In genomic region chrX:53711446-53711845, GRCh38 we compare ENCODE assay signal across 15 cellular contexts. TPM values are rescaled to one million over a fixed set of nuclear protein-coding genes. Genes with fewer than 3 reads are reported as not detected.
DNase-seq lines count a peak whose midpoint lies in the region; ATAC-seq, FAIRE-seq and TF ChIP-seq lines count a peak whose summit lies in the region.
"Had no signal": no experiment of that assay in that cellular context is flagged by ENCODE, and none has a peak within 500 bp of the region (broad histone marks: within the 10 kb centered on the region; RNA-seq: fewer than 3 reads in every experiment).

No MANE protein-coding gene starts in this region.

- peaks cover 14% of the 10 kb centered on the region for H3K4me1 Mint-ChIP-seq in activated naive CD4-positive, alpha-beta T cell treated with anti-CD3 and anti-CD28 coated beads for 36 hours (ENCODE audit: low read depth)
- peaks cover 34% of the 10 kb centered on the region for H3K4me1 Mint-ChIP-seq in activated T-helper 1 cell treated with anti-CD3 and anti-CD28 coated beads, Interleukin-12 subunit alpha, Interleukin-12 subunit beta, Interleukin-2, Interleukin-4 antibody, amounts not matched to agents 30 ng/mL and 10 ng/mL and 1 ng/mL, durations not matched to agents 14 hours and 24 hours and 36 hours (ENCODE audit: low read depth)
- H3K4me1 Mint-ChIP-seq in stimulated activated effector memory CD8-positive, alpha-beta T cell treated with anti-CD3 and anti-CD28 coated beads, Interleukin-12 subunit alpha, Interleukin-12 subunit beta, amount 100 ng/mL, for 72 hours = peaks cover 22% of the 10 kb centered on the region

- DNase-seq in activated naive CD4-positive, alpha-beta T cell treated with anti-CD3 and anti-CD28 coated beads for 36 hours = no peak
- DNase-seq in activated naive CD4-positive, alpha-beta T cell treated with Interleukin-2 at 50 U/mL for 16 hours = no peak
- DNase-seq in activated T-helper 1 cell treated with anti-CD3 and anti-CD28 coated beads, Interleukin-12 subunit alpha, Interleukin-12 subunit beta, Interleukin-2, Interleukin-4 antibody, amounts not matched to agents 30 ng/mL and 10 ng/mL and 1 ng/mL, durations not matched to agents 14 hours and 24 hours and 36 hours (ENCODE audit: low spot score) = no peak
- no peak for DNase-seq in stimulated activated effector memory CD8-positive, alpha-beta T cell treated with anti-CD3 and anti-CD28 coated beads, Interleukin-12 subunit alpha, Interleukin-12 subunit beta, amount 100 ng/mL, for 72 hours (ENCODE audit: low spot score in 2 of 2)
- no peak for DNase-seq in HepG2 (ENCODE audit: low spot score)
- DNase-seq: DMS 273 treated with DMSO at 0.1 percent for 48 hours; NCI-H1417 treated with DMSO at 0.1 percent for 48 hours; NCI-H1930; NCI-H2171 treated with DMSO at 0.1 percent for 48 hours; NCI-H446 treated with DMSO at 0.1 percent for 48 hours; NK-92 treated with Interleukin-12 subunit alpha and Interleukin-12 subunit beta, amount 100 ng/mL, for 24 hours had no signal

- intact Hi-C loops in activated naive CD4-positive, alpha-beta T cell treated with anti-CD3 and anti-CD28 coated beads for 36 hours (cut with micrococcal nuclease) = loop anchor here (10.0 kb wide), 3 partner anchors 463 to 923 kb away; partner anchors contain the start of gene TSPYL2
- intact Hi-C loops in activated T-helper 1 cell treated with anti-CD3 and anti-CD28 coated beads, Interleukin-12 subunit alpha, Interleukin-12 subunit beta, Interleukin-2, Interleukin-4 antibody, amounts not matched to agents 30 ng/mL and 10 ng/mL and 1 ng/mL, durations not matched to agents 14 hours and 24 hours and 36 hours (cut with micrococcal nuclease) = loop anchor here (10.0 kb wide), 1 partner anchor 123 kb away; no protein-coding TSS in a partner anchor
- intact Hi-C loops in HepG2 (cut with micrococcal nuclease; ENCODE audit: unreplicated experiment) = no loop called here

- H3K4me3 ChIP-seq in HepG2 (replicated peaks in 1 of 3; ENCODE audit: insufficient read depth in 1 of 3, low read depth in 2 of 3, low read length in 3 of 3) = no peak overlapping the region

- H3K9ac ChIP-seq in HepG2 (ENCODE audit: insufficient read depth, low read depth, low read length) = no peak overlapping the region

- no peaks in the 10 kb centered on the region for H3K27me3 Mint-ChIP-seq in activated naive CD4-positive, alpha-beta T cell treated with anti-CD3 and anti-CD28 coated beads for 36 hours (ENCODE audit: low read depth)
- H3K27me3 Mint-ChIP-seq in activated T-helper 1 cell treated with anti-CD3 and anti-CD28 coated beads, Interleukin-12 subunit alpha, Interleukin-12 subunit beta, Interleukin-2, Interleukin-4 antibody, amounts not matched to agents 30 ng/mL and 10 ng/mL and 1 ng/mL, durations not matched to agents 14 hours and 24 hours and 36 hours (ENCODE audit: insufficient read depth) = no peaks in the 10 kb centered on the region

- no peak overlapping the region for H2AFZ ChIP-seq in HepG2 (ENCODE audit: low read length)

- in situ Hi-C loops in HepG2 (cut with HindIII; ENCODE audit: extremely low pct_ligation_motif_present, low pct_unique_long_range_greater_than_20kb) = no loop called here

- H3K4me1 ChIP-seq in HepG2 (ENCODE audit: insufficient read depth, low read length) = no peaks in the 10 kb centered on the region

- no peak for TF ChIP-seq EP300 in Ishikawa (IDR thresholded peaks at IDR 0.05; ENCODE audit: borderline replicate concordance)
- no peak for TF ChIP-seq EP300 in HepG2 (IDR thresholded peaks at IDR 0.05; ENCODE audit: low read depth in 2 of 2, low read length in 2 of 2)
- no peak for TF ChIP-seq EP300 in HepG2 (CRISPR knock-in tag; IDR thresholded peaks at IDR 0.05; ENCODE audit: borderline replicate concordance)

- no peak overlapping the region for H3K27ac ChIP-seq in HepG2 (ENCODE audit: extremely low read length, insufficient read depth, low read length)
- H3K27ac ChIP-seq: C4-2B had no signal

- no peaks in the 10 kb centered on the region for H3K9me3 ChIP-seq in HepG2 (ENCODE audit: low read length)

- no peaks in the 10 kb centered on the region for H3K27me3 ChIP-seq in HepG2 (ENCODE audit: control insufficient read depth in 1 of 2, insufficient read depth in 2 of 2, low read length in 2 of 2)

- TF ChIP-seq POLR2A in HepG2 (IDR thresholded peaks at IDR 0.05; ENCODE audit: insufficient read depth in 1 of 2, low read depth in 2 of 2, low read length in 2 of 2) = no peak

- CTCF ChIA-PET in activated naive CD4-positive, alpha-beta T cell treated with anti-CD3 and anti-CD28 coated beads for 36 hours (lab: Charles Lee) = interaction anchor here (1.4 kb wide), 1 partner anchor 25 kb away, joined by 4 read pairs; the partner anchor contains the start of gene HUWE1
- CTCF ChIA-PET in HepG2 (lab: Yijun Ruan, JAX; ENCODE audit: low intra/inter-chr PET ratio, low total read pairs) = no interaction called here

- POLR2A ChIA-PET in HepG2 (lab: Yijun Ruan, JAX) = no interaction called here

- TF ChIP-seq CTCF in HepG2 (CRISPR knock-in tag; IDR thresholded peaks at IDR 0.05) = no peak

- H3K79me2 ChIP-seq in HepG2 (ENCODE audit: insufficient read depth, low read length) = no peaks in the 10 kb centered on the region

- WGBS in HepG2 (ENCODE audit: low lambda C conversion rate) = 94% methylated on average over 5 of the region's 6 CpGs

- BruUV-seq in HepG2 (replicated peaks; lab: Mats Ljungman, UMichigan) = no TSS peak

- no peak for FAIRE-seq in HepG2 (lab: Jason Lieb, UNC)

- no peak for ATAC-seq in stimulated activated effector memory CD8-positive, alpha-beta T cell treated with anti-CD3 and anti-CD28 coated beads, Interleukin-12 subunit alpha, Interleukin-12 subunit beta, amount 100 ng/mL, for 72 hours
- no peak for ATAC-seq in HepG2
- ATAC-seq in HG03469 (IDR thresholded peaks at IDR 0.05; ENCODE audit: unreplicated experiment) = no peak

- no peaks in the 10 kb centered on the region for H4K20me1 ChIP-seq in HepG2 (ENCODE audit: insufficient read depth, low read length)

- no peak overlapping the region for H3K4me2 ChIP-seq in HepG2 (ENCODE audit: low read depth, low read length)

- H3K27ac Mint-ChIP-seq in activated naive CD4-positive, alpha-beta T cell treated with anti-CD3 and anti-CD28 coated beads for 36 hours = no peak overlapping the region
- H3K27ac Mint-ChIP-seq in activated T-helper 1 cell treated with anti-CD3 and anti-CD28 coated beads, Interleukin-12 subunit alpha, Interleukin-12 subunit beta, Interleukin-2, Interleukin-4 antibody, amounts not matched to agents 30 ng/mL and 10 ng/mL and 1 ng/mL, durations not matched to agents 14 hours and 24 hours and 36 hours = no peak overlapping the region
- H3K27ac Mint-ChIP-seq in stimulated activated effector memory CD8-positive, alpha-beta T cell treated with anti-CD3 and anti-CD28 coated beads, Interleukin-12 subunit alpha, Interleukin-12 subunit beta, amount 100 ng/mL, for 72 hours = peak overlapping the region; percentile 29
- H3K27ac Mint-ChIP-seq: IgD-negative memory B cell had no signal

- TF ChIP-seq RAD21 in Ishikawa (IDR thresholded peaks at IDR 0.05; ENCODE audit: low read depth) (no peak), HepG2 (CRISPR knock-in tag; IDR thresholded peaks at IDR 0.05) (no peak)

- no peaks in the 10 kb centered on the region for H3K36me3 ChIP-seq in HepG2 (replicated peaks in 1 of 2; ENCODE audit: control insufficient read depth in 1 of 2, insufficient read depth in 2 of 2, low read length in 2 of 2)

- H3K36me3 Mint-ChIP-seq in activated naive CD4-positive, alpha-beta T cell treated with anti-CD3 and anti-CD28 coated beads for 36 hours (ENCODE audit: low read depth) = peaks cover 62% of the 10 kb centered on the region
- peaks cover 23% of the 10 kb centered on the region for H3K36me3 Mint-ChIP-seq in activated T-helper 1 cell treated with anti-CD3 and anti-CD28 coated beads, Interleukin-12 subunit alpha, Interleukin-12 subunit beta, Interleukin-2, Interleukin-4 antibody, amounts not matched to agents 30 ng/mL and 10 ng/mL and 1 ng/mL, durations not matched to agents 14 hours and 24 hours and 36 hours (ENCODE audit: low read depth)
- H3K36me3 Mint-ChIP-seq in stimulated activated effector memory CD8-positive, alpha-beta T cell treated with anti-CD3 and anti-CD28 coated beads, Interleukin-12 subunit alpha, Interleukin-12 subunit beta, amount 100 ng/mL, for 72 hours = peaks cover 88% of the 10 kb centered on the region

- H3K4me3 Mint-ChIP-seq in activated naive CD4-positive, alpha-beta T cell treated with anti-CD3 and anti-CD28 coated beads for 36 hours = peak overlapping the region; percentile 27
- H3K4me3 Mint-ChIP-seq in activated T-helper 1 cell treated with anti-CD3 and anti-CD28 coated beads, Interleukin-12 subunit alpha, Interleukin-12 subunit beta, Interleukin-2, Interleukin-4 antibody, amounts not matched to agents 30 ng/mL and 10 ng/mL and 1 ng/mL, durations not matched to agents 14 hours and 24 hours and 36 hours = peak overlapping the region; percentile 11
- H3K4me3 Mint-ChIP-seq in stimulated activated effector memory CD8-positive, alpha-beta T cell treated with anti-CD3 and anti-CD28 coated beads, Interleukin-12 subunit alpha, Interleukin-12 subunit beta, amount 100 ng/mL, for 72 hours = no peak overlapping the region
- H3K4me3 Mint-ChIP-seq: IgD-negative memory B cell had no signal

- H3K9me3 Mint-ChIP-seq in activated naive CD4-positive, alpha-beta T cell treated with anti-CD3 and anti-CD28 coated beads for 36 hours = peaks cover 2% of the 10 kb centered on the region
- no peaks in the 10 kb centered on the region for H3K9me3 Mint-ChIP-seq in activated T-helper 1 cell treated with anti-CD3 and anti-CD28 coated beads, Interleukin-12 subunit alpha, Interleukin-12 subunit beta, Interleukin-2, Interleukin-4 antibody, amounts not matched to agents 30 ng/mL and 10 ng/mL and 1 ng/mL, durations not matched to agents 14 hours and 24 hours and 36 hours
- H3K9me3 Mint-ChIP-seq in stimulated activated effector memory CD8-positive, alpha-beta T cell treated with anti-CD3 and anti-CD28 coated beads, Interleukin-12 subunit alpha, Interleukin-12 subunit beta, amount 100 ng/mL, for 72 hours = no peaks in the 10 kb centered on the region
- H3K9me3 Mint-ChIP-seq: IgD-negative memory B cell had no signal

RNA-seq across cellular contexts. Expression of gene HUWE1, which starts 24.9 kb away (rescaled TPM):
- 100 to 1,000 TPM; 596 to 603 TPM for total RNA-seq in activated naive CD4-positive, alpha-beta T cell treated with anti-CD3 and anti-CD28 coated beads for 36 hours
- total RNA-seq in activated T-helper 1 cell treated with anti-CD3 and anti-CD28 coated beads, Interleukin-12 subunit alpha, Interleukin-12 subunit beta, Interleukin-2, Interleukin-4 antibody, amounts not matched to agents 30 ng/mL and 10 ng/mL and 1 ng/mL, durations not matched to agents 14 hours and 24 hours and 36 hours = 367 and 385 TPM in 2 replicates
- total RNA-seq in HepG2 (2016; rRNA removed; fragmentation: Illumina TruSeq; extraction: Trizol) = 68.1 and 96.6 TPM in 2 replicates
- 18.7 and 19.5 TPM in 2 replicates for total RNA-seq in HepG2 (2016; cell fraction: cytosol; rRNA removed; fragmentation: Illumina TruSeq; extraction: Trizol; ENCODE audit: low read depth)
- 63.7 and 85.8 TPM in 2 replicates for total RNA-seq in HepG2 (2016; cell fraction: insoluble cytoplasmic fraction; rRNA removed; fragmentation: Illumina TruSeq; extraction: Trizol)
- total RNA-seq in HepG2 (2016; cell fraction: membrane; rRNA removed; fragmentation: Illumina TruSeq; extraction: Trizol) = 32.4 and 34.6 TPM in 2 replicates
- 88.7 and 97.2 TPM in 2 replicates for total RNA-seq in HepG2 (2016; cell fraction: nucleus; rRNA removed; fragmentation: Illumina TruSeq; extraction: Trizol)
- 54.2 and 63.2 TPM in 2 replicates for polyA plus RNA-seq in HepG2 (2011; rRNA removed)
- polyA plus RNA-seq in HepG2 (2011; cell fraction: cytosol; rRNA removed) = 32.4 and 38.8 TPM in 2 replicates
- 89.4 and 97.8 TPM in 2 replicates for polyA plus RNA-seq in HepG2 (2011; cell fraction: nucleus; rRNA removed)
- polyA plus RNA-seq in HepG2 (2012) = 59.3 and 61.1 TPM in 2 replicates
- 2.8 and 2.9 TPM in 2 replicates for polyA plus RNA-seq in HepG2 (2016; cell fraction: cytosol; fragmentation: Illumina TruSeq; extraction: Trizol; ENCODE audit: low read depth)
- polyA plus RNA-seq in HepG2 (2016; cell fraction: insoluble cytoplasmic fraction; fragmentation: Illumina TruSeq; extraction: Trizol; ENCODE audit: low read depth) = 49.2 and 61.3 TPM in 2 replicates
- polyA plus RNA-seq in HepG2 (2016; cell fraction: membrane; fragmentation: Illumina TruSeq; extraction: Trizol; ENCODE audit: low read depth) = 7.0 and 9.0 TPM in 2 replicates
- polyA plus RNA-seq in HepG2 (2016; cell fraction: nucleus; fragmentation: Illumina TruSeq; extraction: Trizol; ENCODE audit: insufficient read depth, low read depth) = 115 and 144 TPM in 2 replicates
- 297 and 529 TPM in 2 replicates for polyA minus RNA-seq in HepG2 (2011; rRNA and poly(A)+ RNA removed; ENCODE audit: low replicate concordance)
- 117 and 122 TPM in 2 replicates for polyA minus RNA-seq in HepG2 (2011; cell fraction: cytosol; rRNA and poly(A)+ RNA removed)
- 138 and 173 TPM in 2 replicates for polyA minus RNA-seq in HepG2 (2011; cell fraction: nucleus; rRNA and poly(A)+ RNA removed)
